ENCODE assay signal across 16 cellular contexts in genomic region chr17:68698761-68699160, GRCh38.
DNase-seq lines count a peak whose midpoint lies in the region; ATAC-seq and TF ChIP-seq lines count a peak whose summit lies in the region.
"Had no signal": no experiment of that assay in that cellular context is flagged by ENCODE, and none has a peak within 500 bp of the region (broad histone marks: within the 10 kb centered on the region; RNA-seq: fewer than 3 reads in every experiment).

No MANE protein-coding gene starts in this region.

- H3K4me1 Mint-ChIP-seq in mesothelial cell of epicardium = peaks cover 12% of the 10 kb centered on the region
- H3K4me1 Mint-ChIP-seq: activated CD4-positive, alpha-beta T cell treated with anti-CD3 and anti-CD28 coated beads, Interleukin-2, amount 10 ng/mL, durations not matched to agents 24 days and 14 days; T-helper 17 cell had no signal

- DNase-seq in AG04450 (ENCODE audit: low read depth, low spot score) (no peak), NB4 (ENCODE audit: low read depth) (peak; percentile 30), mesothelial cell of epicardium (ENCODE audit: low spot score in 2 of 2, unreplicated experiment in 2 of 2) (no peak), thyroid gland (no peak)
- DNase-seq in activated naive CD4-positive, alpha-beta T cell (lab: John Stamatoyannopoulos, UW) = no peak
- DNase-seq: activated CD4-positive, alpha-beta T cell treated with anti-CD3 and anti-CD28 coated beads, Interleukin-2, amount 10 ng/mL, durations not matched to agents 24 days and 14 days; activated T-cell treated with anti-CD3 and anti-CD28 coated beads, Interleukin-2, amount 50 U/mL, for 48 hours; dermis blood vessel endothelial cell; DMS153; islet precursor cell; T-helper 17 cell had no signal

- TF ChIP-seq CTCF in AG04450 (IDR thresholded peaks at IDR 0.05; ENCODE audit: low read depth, low read length) = no peak
- no peak for TF ChIP-seq CTCF in NB4 (IDR thresholded peaks at IDR 0.05; ENCODE audit: low read depth, low read length)
- TF ChIP-seq CTCF in mesothelial cell of epicardium (IDR thresholded peaks at IDR 0.05; ENCODE audit: unreplicated experiment) = no peak
- TF ChIP-seq CTCF in thyroid gland (IDR thresholded peaks at IDR 0.05) = no peak

- H3K9me3 ChIP-seq in AG04450 (ENCODE audit: control insufficient read depth, insufficient read depth, low read length) = no peaks in the 10 kb centered on the region
- H3K9me3 ChIP-seq in thyroid gland = no peaks in the 10 kb centered on the region
- H3K9me3 ChIP-seq: tibial nerve had no signal

- WGBS in thyroid gland, 2 donors = 61 to 82% methylated on average over 3 of the region's 3 CpGs

- intact Hi-C loops in thyroid gland (cut with DNase I) = no loop called here

- no peaks in the 10 kb centered on the region for H3K36me3 Mint-ChIP-seq in mesothelial cell of epicardium

- ATAC-seq in esophagus mucosa (peak; percentile 9), GM18519 (IDR thresholded peaks at IDR 0.05; ENCODE audit: low FRiP score, unreplicated experiment) (no peak), HG02970 (IDR thresholded peaks at IDR 0.05; ENCODE audit: low FRiP score, unreplicated experiment) (no peak)
- ATAC-seq: T-helper 17 cell had no signal

- peaks cover 2% of the 10 kb centered on the region for H3K27me3 ChIP-seq in AG04450 (ENCODE audit: control insufficient read depth, insufficient read depth, low read length)
- no peaks in the 10 kb centered on the region for H3K27me3 ChIP-seq in thyroid gland
- H3K27me3 ChIP-seq: tibial nerve had no signal

- no peak overlapping the region for H3K4me3 ChIP-seq in AG04450 (ENCODE audit: low read depth, low read length)
- H3K4me3 ChIP-seq in NB4 (ENCODE audit: low read depth, low read length) = no peak overlapping the region
- no peak overlapping the region for H3K4me3 ChIP-seq in thyroid gland (replicated peaks in 1 of 3)
- H3K4me3 ChIP-seq: tibial nerve had no signal

- POLR2A ChIA-PET in AG04450 (lab: Yijun Ruan, JAX) = interaction anchor here (0.6 to 0.8 kb wide), 2 partner anchors 11 to 12 kb away, joined by 3 read pairs; no protein-coding TSS in a partner anchor

- H3K27ac ChIP-seq in AG04450 (ENCODE audit: low read depth, low read length) = peak overlapping the region; percentile 73
- no peak overlapping the region for H3K27ac ChIP-seq in thyroid gland

- H3K4me3 Mint-ChIP-seq in mesothelial cell of epicardium = no peak overlapping the region
- H3K4me3 Mint-ChIP-seq: activated CD4-positive, alpha-beta T cell treated with anti-CD3 and anti-CD28 coated beads, Interleukin-2, amount 10 ng/mL, durations not matched to agents 24 days and 14 days; nephron; T-helper 17 cell had no signal

- H3K36me3 ChIP-seq in thyroid gland = no peaks in the 10 kb centered on the region
- H3K36me3 ChIP-seq: tibial nerve had no signal

- H3K9me3 Mint-ChIP-seq in mesothelial cell of epicardium = peaks cover 7% of the 10 kb centered on the region
- H3K9me3 Mint-ChIP-seq: activated CD4-positive, alpha-beta T cell treated with anti-CD3 and anti-CD28 coated beads, Interleukin-2, amount 10 ng/mL, durations not matched to agents 24 days and 14 days had no signal

- no peaks in the 10 kb centered on the region for H3K27me3 Mint-ChIP-seq in mesothelial cell of epicardium (ENCODE audit: low read depth)
- H3K27me3 Mint-ChIP-seq: T-helper 17 cell had no signal

- TF ChIP-seq POLR2A in NB4 (IDR thresholded peaks at IDR 0.05; ENCODE audit: extremely low read depth, insufficient read length) = no peak
- no peak for TF ChIP-seq POLR2A in thyroid gland (IDR thresholded peaks at IDR 0.05)

- H3K27ac Mint-ChIP-seq in mesothelial cell of epicardium = peak overlapping the region; percentile 41
- H3K27ac Mint-ChIP-seq: activated CD4-positive, alpha-beta T cell treated with anti-CD3 and anti-CD28 coated beads, Interleukin-2, amount 10 ng/mL, durations not matched to agents 24 days and 14 days; T-helper 17 cell had no signal

- no peaks in the 10 kb centered on the region for H3K4me1 ChIP-seq in thyroid gland

- CTCF ChIA-PET in AG04450 (lab: Charles Lee) = interaction anchor here (0.7 to 1.1 kb wide), 3 partner anchors 9 to 199 kb away, joined by 3 to 8 read pairs (median 3); no protein-coding TSS in a partner anchor
